ENCODE assay signal across 27 cellular contexts in the genomic region with DNA sequence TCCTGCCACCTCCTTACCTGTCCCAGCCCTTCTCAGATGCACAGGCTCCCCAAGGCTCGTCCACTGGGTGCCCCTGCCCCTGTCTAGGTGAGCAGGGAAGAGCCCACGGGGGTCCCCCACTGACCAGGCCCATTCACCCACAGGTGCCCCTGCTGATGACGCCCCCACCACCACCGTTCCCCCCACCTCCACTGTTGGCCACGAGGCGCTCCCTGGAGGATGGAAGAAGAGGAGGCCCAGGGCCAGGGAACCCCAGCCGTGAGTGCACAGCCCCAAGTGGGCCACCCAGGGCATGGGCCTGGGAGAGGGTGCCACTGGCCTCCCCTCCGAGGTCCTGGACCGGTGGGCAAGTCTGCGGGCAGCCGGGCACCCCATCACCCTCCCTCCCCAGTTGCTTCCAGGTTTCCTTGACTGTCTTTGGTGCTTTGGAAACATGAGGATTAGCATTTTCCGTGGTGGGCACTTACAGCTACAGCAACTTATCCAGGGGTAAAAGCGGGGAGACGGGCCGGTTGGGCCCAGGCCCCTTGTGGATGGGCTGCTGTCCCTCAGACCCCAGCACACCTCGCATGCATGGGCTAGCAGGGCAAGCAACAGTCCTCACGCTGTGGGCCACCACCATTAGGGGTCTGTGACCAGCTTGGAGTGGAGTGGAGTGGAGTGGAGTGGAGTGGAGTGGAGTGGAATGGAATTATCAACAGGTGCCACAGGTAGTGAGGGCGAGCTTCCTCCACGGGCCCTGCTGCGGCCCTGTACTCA. TPM values are rescaled to one million over a fixed set of nuclear protein-coding genes. Genes with fewer than 3 reads are reported as not detected.
"Had no signal": no experiment of that assay in that cellular context is flagged by ENCODE, and none has a peak within 500 bp of the region (broad histone marks: within the 10 kb centered on the region; RNA-seq: fewer than 3 reads in every experiment).

No MANE protein-coding gene starts in this region.

- H3K9me3 Mint-ChIP-seq: activated naive CD8-positive, alpha-beta T cell treated with anti-CD3 and anti-CD28 coated beads for 36 hours; activated T-cell treated with anti-CD3 and anti-CD28 coated beads, Interleukin-2, amount 50 U/mL, for 4 hours; activated T-helper 2 cell treated with anti-CD3 and anti-CD28 coated beads, Interferon-gamma antibody, Interleukin-2, Interleukin-4, amounts not matched to agents 10 μg/mL and 5 μg/mL and 100 μg/mL, durations not matched to agents 14 hours and 24 hours and 36 hours; central memory CD8-positive, alpha-beta T cell; effector memory CD8-positive, alpha-beta T cell; naive thymus-derived CD8-positive, alpha-beta T cell; T-helper 1 cell treated with Interleukin-12 subunit alpha and Interleukin-12 subunit beta and Interleukin-4 antibody, amounts not matched to agents 30 μg/mL and 1 μg/mL, for 36 hours; type B pancreatic cell; WTC11 had no signal

- H3K27me3 ChIP-seq: dorsolateral prefrontal cortex, gastroesophageal sphincter, heart left ventricle, vagina had no signal

- H3K27ac ChIP-seq: colonic mucosa, dorsolateral prefrontal cortex, esophagus muscularis mucosa, gastroesophageal sphincter, heart left ventricle, thoracic aorta, vagina had no signal

- H3K27me3 Mint-ChIP-seq: activated naive CD8-positive, alpha-beta T cell treated with anti-CD3 and anti-CD28 coated beads for 36 hours; central memory CD8-positive, alpha-beta T cell; effector memory CD8-positive, alpha-beta T cell; naive thymus-derived CD8-positive, alpha-beta T cell; type B pancreatic cell had no signal

- H3K4me1 Mint-ChIP-seq: activated naive CD8-positive, alpha-beta T cell treated with anti-CD3 and anti-CD28 coated beads for 36 hours; central memory CD8-positive, alpha-beta T cell; naive thymus-derived CD8-positive, alpha-beta T cell; WTC11 had no signal

- DNase-seq: activated CD4-positive, alpha-beta T cell treated with anti-CD3 and anti-CD28 coated beads, Interleukin-2, amount 50 U/mL, for 4 hours; activated CD8-positive, alpha-beta memory T cell treated with anti-CD3 and anti-CD28 coated beads for 24 hours; activated CD8-positive, alpha-beta memory T cell treated with anti-CD3 and anti-CD28 coated beads, Interleukin-2, amount 50 U/mL, for 4 hours; activated naive CD4-positive, alpha-beta T cell; activated naive CD8-positive, alpha-beta T cell treated with anti-CD3 and anti-CD28 coated beads for 36 hours; activated T-cell treated with anti-CD3 and anti-CD28 coated beads, Interleukin-2, amount 50 U/mL, for 4 hours; colonic mucosa; dorsolateral prefrontal cortex; effector memory CD8-positive, alpha-beta T cell; left colon; naive thymus-derived CD8-positive, alpha-beta T cell; stimulated activated CD4-positive, alpha-beta T cell treated with anti-CD3 and anti-CD28 coated beads, Interleukin-4, amount 100 ng/mL, for 24 hours; stimulated activated naive CD4-positive, alpha-beta T cell treated with Interleukin-2 at 50 U/mL for 16 hours; T1000 had no signal

- H3K4me3 ChIP-seq: colonic mucosa, dorsolateral prefrontal cortex, esophagus muscularis mucosa, gastroesophageal sphincter, heart left ventricle, lung, thoracic aorta, vagina had no signal

- H3K27ac Mint-ChIP-seq: activated naive CD8-positive, alpha-beta T cell treated with anti-CD3 and anti-CD28 coated beads for 36 hours; activated T-helper 2 cell treated with anti-CD3 and anti-CD28 coated beads, Interferon-gamma antibody, Interleukin-2, Interleukin-4, amounts not matched to agents 10 μg/mL and 5 μg/mL and 100 μg/mL, durations not matched to agents 14 hours and 24 hours and 36 hours; effector memory CD8-positive, alpha-beta T cell; T-helper 1 cell treated with Interleukin-12 subunit alpha and Interleukin-12 subunit beta and Interleukin-4 antibody, amounts not matched to agents 30 μg/mL and 1 μg/mL, for 36 hours; type B pancreatic cell; WTC11 had no signal

- H3K36me3 Mint-ChIP-seq: activated naive CD8-positive, alpha-beta T cell treated with anti-CD3 and anti-CD28 coated beads for 36 hours; naive thymus-derived CD8-positive, alpha-beta T cell; type B pancreatic cell; WTC11 had no signal

- H3K4me3 Mint-ChIP-seq: activated naive CD8-positive, alpha-beta T cell treated with anti-CD3 and anti-CD28 coated beads for 36 hours; activated T-cell treated with anti-CD3 and anti-CD28 coated beads, Interleukin-2, amount 50 U/mL, for 4 hours; central memory CD8-positive, alpha-beta T cell; effector memory CD8-positive, alpha-beta T cell; naive thymus-derived CD8-positive, alpha-beta T cell; T-helper 1 cell treated with Interleukin-12 subunit alpha and Interleukin-12 subunit beta and Interleukin-4 antibody, amounts not matched to agents 30 μg/mL and 1 μg/mL, for 36 hours; type B pancreatic cell; WTC11 had no signal

- ATAC-seq: activated T-cell treated with anti-CD3 and anti-CD28 coated beads, Interleukin-2, amount 50 U/mL, for 4 hours; effector memory CD8-positive, alpha-beta T cell; gastroesophageal sphincter; heart left ventricle; left colon; naive thymus-derived CD8-positive, alpha-beta T cell; WTC11 had no signal

- H3K4me1 ChIP-seq: colonic mucosa had no signal

- H3K9me3 ChIP-seq: colonic mucosa, esophagus muscularis mucosa, gastroesophageal sphincter, heart left ventricle, thoracic aorta, vagina had no signal

- H3K36me3 ChIP-seq: colonic mucosa, heart left ventricle, thoracic aorta, vagina had no signal

RNA-seq across cellular contexts. Expression of gene KLHL30, which starts 13.2 kb away (rescaled TPM):
- total RNA-seq: activated naive CD8-positive, alpha-beta T cell treated with anti-CD3 and anti-CD28 coated beads for 36 hours; activated T-cell treated with anti-CD3 and anti-CD28 coated beads, Interleukin-2, amount 50 U/mL, for 4 hours; activated T-helper 2 cell treated with anti-CD3 and anti-CD28 coated beads, Interferon-gamma antibody, Interleukin-2, Interleukin-4, amounts not matched to agents 10 μg/mL and 5 μg/mL and 100 μg/mL, durations not matched to agents 14 hours and 24 hours and 36 hours; endothelial cell of umbilical vein; naive thymus-derived CD8-positive, alpha-beta T cell; WTC11 had no signal
- polyA plus RNA-seq: endothelial cell of umbilical vein; naive thymus-derived CD8-positive, alpha-beta T cell had no signal

RNA-seq across cellular contexts. Expression of gene ESPNL, which starts 25.2 kb away (rescaled TPM):
- total RNA-seq: activated naive CD8-positive, alpha-beta T cell treated with anti-CD3 and anti-CD28 coated beads for 36 hours; astrocyte; endothelial cell of umbilical vein had no signal
- polyA plus RNA-seq: endothelial cell of umbilical vein; naive thymus-derived CD8-positive, alpha-beta T cell had no signal

RNA-seq across cellular contexts. Expression of gene ERFE, which starts 33.5 kb away (rescaled TPM):
- total RNA-seq: naive thymus-derived CD8-positive, alpha-beta T cell; vagina had no signal
- polyA plus RNA-seq: naive thymus-derived CD8-positive, alpha-beta T cell had no signal
